In genomic region chr12:89453579-89453978, GRCh38 we compare ENCODE assay signal across 11 cellular contexts.
A peak's percentile ranks its signal among the peaks of the same experiment; 100 is the strongest.
DNase-seq lines count a peak whose midpoint lies in the region; ATAC-seq and TF ChIP-seq lines count a peak whose summit lies in the region.
"Had no signal": no experiment of that assay in that cellular context is flagged by ENCODE, and none has a peak within 500 bp of the region (broad histone marks: within the 10 kb centered on the region; RNA-seq: fewer than 3 reads in every experiment).

No MANE protein-coding gene starts in this region.

- peak overlapping the region; percentile 45; the same call in 1 of the 2 replicates for H3K9ac ChIP-seq in SK-N-SH

- H3K4me1 ChIP-seq in SK-N-SH (ENCODE audit: control insufficient read depth in 1 of 2, insufficient read depth in 2 of 2, low read depth in 1 of 2, low read length in 1 of 2), result peaks cover 18 to 59% of the 10 kb centered on the region in 2 experiments; a peak in 3 of 4 replicates

- no peaks in the 10 kb centered on the region for H3K36me3 ChIP-seq in SK-N-SH (replicated peaks in 1 of 2; ENCODE audit: control insufficient read depth in 1 of 2, insufficient read depth in 2 of 2, low read length in 1 of 2)

- peaks cover 27% of the 10 kb centered on the region for H3F3A ChIP-seq in SK-N-SH (replicated peaks; ENCODE audit: insufficient read depth)

- no peaks in the 10 kb centered on the region for H4K20me1 ChIP-seq in SK-N-SH (ENCODE audit: insufficient read depth)

- H2AFZ ChIP-seq in SK-N-SH (ENCODE audit: low read depth), result peak overlapping the region; percentile 49; the same call in 1 of the 2 replicates

- POLR2A ChIA-PET in SK-N-SH (lab: Yijun Ruan, JAX), result no interaction called here

- DNase-seq in AG09319 (ENCODE audit: extremely low read depth, low read depth) (peak; percentile 51), SK-N-SH (no peak), glomerular endothelial cell (ENCODE audit: extremely low read depth, low read depth, low spot score) (peak; percentile 61), omental fat pad (ENCODE audit: low spot score) (no peak), NAMALWA (ENCODE audit: low spot score) (no peak)
- DNase-seq: foreskin keratinocyte, NCI-H1092 had no signal

- H3K9me2 ChIP-seq in SK-N-SH, result no peaks in the 10 kb centered on the region

- TF ChIP-seq RAD21 in SK-N-SH (IDR thresholded peaks at IDR 0.05; ENCODE audit: low read length), result no peak

- 79% methylated on average over 2 of the region's 2 CpGs for WGBS in SK-N-SH (ENCODE audit: low lambda C conversion rate)

- no peaks in the 10 kb centered on the region for H3K9me3 ChIP-seq in SK-N-SH

- CTCF ChIA-PET in SK-N-SH (lab: Yijun Ruan, JAX), result interaction anchor here (1.1 to 1.5 kb wide), 2 partner anchors 99 to 402 kb away, joined by 3 read pairs; no protein-coding TSS in a partner anchor

- H3K79me2 ChIP-seq in SK-N-SH (ENCODE audit: insufficient read depth), result no peaks in the 10 kb centered on the region

- peak overlapping the region; percentile 10; the same call in 1 of the 2 replicates for H3K4me2 ChIP-seq in SK-N-SH

- no peak overlapping the region for H3K4me3 ChIP-seq in SK-N-SH (ENCODE audit: low read depth in 2 of 2, low read length in 1 of 2)
- H3K4me3 ChIP-seq: SK-N-MC had no signal

- no peaks in the 10 kb centered on the region for H3K27me3 ChIP-seq in SK-N-SH (ENCODE audit: insufficient read depth)
- H3K27me3 ChIP-seq: foreskin keratinocyte had no signal

- TF ChIP-seq EP300 in SK-N-SH (IDR thresholded peaks at IDR 0.05; ENCODE audit: borderline replicate concordance in 1 of 2, low read depth in 1 of 2, low read length in 1 of 2), result no peak

- H3K27ac ChIP-seq in SK-N-SH (ENCODE audit: low read depth in 2 of 2, low read length in 1 of 2), result peak overlapping the region; percentile 87
- H3K27ac ChIP-seq: foreskin keratinocyte, SK-N-MC had no signal

- no peak for TF ChIP-seq CTCF in AG09319 (IDR thresholded peaks at IDR 0.05; ENCODE audit: low read depth, low read length)
- TF ChIP-seq CTCF in SK-N-SH (IDR thresholded peaks at IDR 0.05), result no peak
- TF ChIP-seq CTCF in omental fat pad (IDR thresholded peaks at IDR 0.05), result no peak

- peak; percentile 77 for ATAC-seq in omental fat pad (ENCODE audit: low FRiP score)
- no peak for ATAC-seq in HG02885 (IDR thresholded peaks at IDR 0.05; ENCODE audit: poor library complexity, unreplicated experiment)
- ATAC-seq in HG02678 (IDR thresholded peaks at IDR 0.05; ENCODE audit: unreplicated experiment), result no peak
- no peak for ATAC-seq in HG02852 (IDR thresholded peaks at IDR 0.05; ENCODE audit: unreplicated experiment)
- ATAC-seq: foreskin keratinocyte had no signal

TF ChIP-seq in SK-N-SH, 30 proteins besides CTCF, POLR2A, EP300 and RAD21:
- no peak for TF ChIP-seq RFX5 (IDR thresholded peaks at IDR 0.05; ENCODE audit: low read length)
- peak; percentile 40; the same call in 1 of the 2 replicates for TF ChIP-seq USF1 (IDR thresholded peaks at IDR 0.05; ENCODE audit: borderline replicate concordance, low read depth)

Comparison
In these comparisons a context has a peak if more than half of its experiments do, and no peak if none do; other contexts are left out.
1. DNase-seq: peak in AG09319 (single experiment) and glomerular endothelial cell (single experiment); none in SK-N-SH (single experiment), omental fat pad (single experiment) and NAMALWA (single experiment).